In genomic region chr1:154272217-154272998, GRCh38 we compare ENCODE assay signal across 1 cellular context.
TF ChIP-seq lines count a peak whose summit lies in the region.

Gene HAX1 (plus strand): TSS chr1:154272629. CDS start chr1:154272724, 95 bp downstream.

TF ChIP-seq in K562, 482 proteins besides CTCF, POLR2A, EP300 and RAD21 (continued from another document and continues in another):
- TF ChIP-seq CHD7 (IDR thresholded peaks at IDR 0.05; ENCODE audit: low read depth, low read length) (no peak), CTCFL (IDR thresholded peaks at IDR 0.05; ENCODE audit: borderline replicate concordance, insufficient read depth, low read depth, low read length, poor library complexity, severe bottlenecking) (peak; percentile 77), RFX1 (IDR thresholded peaks at IDR 0.05) (no peak), ZNF174 (CRISPR knock-in tag; IDR thresholded peaks at IDR 0.05) (no peak), MITF (IDR thresholded peaks at IDR 0.05) (no peak), ZNF707 (CRISPR knock-in tag; conservative IDR thresholded peaks at IDR 0.05) (no peak), RNF219 (CRISPR knock-in tag; IDR thresholded peaks at IDR 0.05) (no peak), AFF1 (IDR thresholded peaks at IDR 0.05; ENCODE audit: low read depth in 1 of 2, partially characterized antibody in 2 of 2) (peak in 1 of 2 experiments; percentile 78), OTX1 (CRISPR knock-in tag; IDR thresholded peaks at IDR 0.05) (peak; percentile 75; the same call in 1 of the 2 replicates), PBX2 (CRISPR knock-in tag; IDR thresholded peaks at IDR 0.05; ENCODE audit: low read depth) (no peak), PBX2 (tag; conservative IDR thresholded peaks at IDR 0.05; ENCODE audit: low read depth) (no peak), ELF2 (CRISPR knock-in tag; IDR thresholded peaks at IDR 0.05) (0 out of 2 replicates have a peak, but pooled peaks have one; percentile 29), KLF1 (tag; IDR thresholded peaks at IDR 0.05) (no peak), TCF7 (IDR thresholded peaks at IDR 0.05; ENCODE audit: borderline replicate concordance) (peak; percentile 77), HMG20B (CRISPR knock-in tag; IDR thresholded peaks at IDR 0.05) (no peak), NCOA2 (IDR thresholded peaks at IDR 0.05; ENCODE audit: partially characterized antibody in 2 of 2) (no peak), SIN3A (IDR thresholded peaks at IDR 0.05; ENCODE audit: borderline replicate concordance in 2 of 2, control insufficient read depth in 1 of 2, low read depth in 2 of 2, low read length in 2 of 2) (peak in 1 of 2 experiments; percentile 28; a peak in 1 of 4 replicates), ETV1 (tag; conservative IDR thresholded peaks at IDR 0.05; ENCODE audit: low read depth) (peak; percentile 48; the same call in 1 of the 2 replicates), CHD1 (IDR thresholded peaks at IDR 0.05; ENCODE audit: low read length) (no peak), SMAD3 (CRISPR knock-in tag; conservative IDR thresholded peaks at IDR 0.05) (peak; percentile 82; the same call in 1 of the 2 replicates), RBM14 (IDR thresholded peaks at IDR 0.05; ENCODE audit: borderline replicate concordance, insufficient read depth, low read depth, low read length) (no peak), GABPB2 (CRISPR knock-in tag; conservative IDR thresholded peaks at IDR 0.05) (no peak), BMI1 (IDR thresholded peaks at IDR 0.05; ENCODE audit: low read length) (no peak), ZBTB34 (CRISPR knock-in tag; IDR thresholded peaks at IDR 0.05) (no peak), EHMT2 (IDR thresholded peaks at IDR 0.05) (no peak), RFX5 (IDR thresholded peaks at IDR 0.05; ENCODE audit: low read depth, low read length) (no peak)
